ENCODE assay signal across 8 cellular contexts in the genomic region with DNA sequence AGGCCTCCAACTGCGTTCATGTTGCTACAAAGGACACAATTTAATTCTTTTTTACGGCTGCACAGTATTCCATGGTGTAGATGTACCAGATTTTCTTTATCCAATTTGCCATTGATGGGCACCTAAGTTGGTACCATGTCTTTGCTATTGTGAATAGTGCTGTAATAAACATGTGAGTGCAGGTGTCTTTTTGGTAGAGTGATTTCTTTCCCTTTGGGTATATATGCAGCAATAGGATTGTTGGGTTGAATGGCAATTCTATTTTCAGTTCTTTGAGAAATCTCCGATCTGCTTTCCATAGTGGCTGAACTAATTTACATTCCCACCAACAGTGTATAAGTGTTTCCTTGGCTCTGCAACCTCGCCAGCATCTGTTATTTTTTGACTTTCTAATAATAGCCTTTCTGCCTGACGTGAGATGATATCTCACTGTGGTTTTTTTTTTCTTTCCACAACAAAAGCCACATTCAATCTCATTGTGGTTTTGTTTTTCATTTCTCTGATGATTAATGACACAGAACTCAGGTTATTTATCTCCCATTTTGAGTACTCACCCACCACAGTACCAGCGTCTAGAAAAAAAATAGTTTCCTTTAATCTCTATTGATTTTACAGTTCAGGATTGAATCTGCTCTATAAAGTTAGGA. TPM values are rescaled to one million over a fixed set of nuclear protein-coding genes. Genes with fewer than 3 reads are reported as not detected.
DNase-seq lines count a peak whose midpoint lies in the region; ATAC-seq and TF ChIP-seq lines count a peak whose summit lies in the region.

No MANE protein-coding gene starts in this region.

- H3K36me3 ChIP-seq in skeletal muscle tissue (ENCODE audit: control insufficient read depth in 3 of 3, insufficient read depth in 3 of 3, low read length in 3 of 3) = no peaks in the 10 kb centered on the region
- no peaks in the 10 kb centered on the region for H3K36me3 ChIP-seq in vagina

- H3K27ac ChIP-seq in skeletal muscle tissue (ENCODE audit: low read depth, low read length) = peak overlapping the region; percentile 21
- H3K27ac ChIP-seq in H9 (ENCODE audit: insufficient read length, low read depth, low read length) = no peak overlapping the region
- H3K27ac ChIP-seq in vagina = no peak overlapping the region

- CTCF ChIA-PET in activated CD4-positive, alpha-beta T cell treated with anti-CD3 and anti-CD28 coated beads, Interleukin-2, amount 10 ng/mL, durations not matched to agents 7 days and 5 days (lab: Charles Lee) = interaction anchor here (0.9 to 1.3 kb wide), 4 partner anchors 8 to 24 kb away, joined by 3 to 6 read pairs (median 4); no protein-coding TSS in a partner anchor

- H3K9ac ChIP-seq in skeletal muscle tissue (ENCODE audit: low read depth in 1 of 3, low read length in 3 of 3) = no peak overlapping the region
- no peak overlapping the region for H3K9ac ChIP-seq in H9 (ENCODE audit: extremely low read depth, insufficient read length, low read length)

- no peak for DNase-seq in activated CD4-positive, alpha-beta T cell treated with anti-CD3 and anti-CD28 coated beads, Interleukin-2, amount 10 ng/mL, durations not matched to agents 7 days and 5 days
- no peak for DNase-seq in activated CD4-positive, alpha-beta T cell treated with anti-CD3 and anti-CD28 coated beads for 48 hours
- DNase-seq in NB4 (ENCODE audit: low read depth) (peak; percentile 30), H9 (no peak), LoVo (ENCODE audit: low spot score) (no peak), vagina (ENCODE audit: extremely low spot score in 2 of 2) (no peak)

- no CpG with 5 or more reads among the region's 6 CpGs for WGBS in H9 (ENCODE audit: extremely low coverage, insufficient read length, low lambda C conversion rate)

- no peak overlapping the region for H4K8ac ChIP-seq in H9 (replicated peaks; ENCODE audit: insufficient read length, low read depth, low read length)

- H2BK5ac ChIP-seq in H9 (ENCODE audit: insufficient read length, low read length) = no peak overlapping the region

- no peak overlapping the region for H3K56ac ChIP-seq in H9 (ENCODE audit: insufficient read length, low read depth, low read length)

- no peaks in the 10 kb centered on the region for H3K27me3 ChIP-seq in skeletal muscle tissue (ENCODE audit: control insufficient read depth in 3 of 3, insufficient read depth in 3 of 3, low read length in 3 of 3)
- no peaks in the 10 kb centered on the region for H3K27me3 ChIP-seq in H9 (ENCODE audit: insufficient read depth, low read length)
- H3K27me3 ChIP-seq in vagina = no peaks in the 10 kb centered on the region

- no peak overlapping the region for H3K18ac ChIP-seq in H9 (ENCODE audit: insufficient read length, low read depth, low read length)

- no peak overlapping the region for H3K4ac ChIP-seq in H9 (ENCODE audit: low read depth, low read length)

- H4K91ac ChIP-seq in H9 (ENCODE audit: insufficient read length, low read depth, low read length) = no peak overlapping the region

- H3K4me3 ChIP-seq in NB4 (ENCODE audit: low read depth, low read length) (no peak overlapping the region), skeletal muscle tissue (ENCODE audit: low read length in 3 of 3) (no peak overlapping the region), vagina (no peak overlapping the region)

- no peak overlapping the region for H2BK20ac ChIP-seq in H9 (ENCODE audit: low read depth, low read length, poor library complexity, severe bottlenecking)

- peaks cover 20% of the 10 kb centered on the region for H3K9me3 Mint-ChIP-seq in activated CD4-positive, alpha-beta T cell treated with anti-CD3 and anti-CD28 coated beads, Interleukin-2, amount 10 ng/mL, durations not matched to agents 7 days and 5 days
- no peaks in the 10 kb centered on the region for H3K9me3 Mint-ChIP-seq in H9

- H3K4me3 Mint-ChIP-seq in activated CD4-positive, alpha-beta T cell treated with anti-CD3 and anti-CD28 coated beads, Interleukin-2, amount 10 ng/mL, durations not matched to agents 7 days and 5 days = no peak overlapping the region
- no peak overlapping the region for H3K4me3 Mint-ChIP-seq in H9

- H3K79me2 ChIP-seq in H9 (ENCODE audit: insufficient read depth, low read length) = no peaks in the 10 kb centered on the region

- H3K4me2 ChIP-seq in H9 (ENCODE audit: insufficient read depth, insufficient read length, low read length) = no peak overlapping the region

- peaks cover 12% of the 10 kb centered on the region for H3K4me1 Mint-ChIP-seq in activated CD4-positive, alpha-beta T cell treated with anti-CD3 and anti-CD28 coated beads, Interleukin-2, amount 10 ng/mL, durations not matched to agents 7 days and 5 days
- peaks cover 17 to 19% of the 10 kb centered on the region in 2 experiments for H3K4me1 Mint-ChIP-seq in H9

- TF ChIP-seq CTCF in NB4 (IDR thresholded peaks at IDR 0.05; ENCODE audit: low read depth, low read length) (no peak), H9 (conservative IDR thresholded peaks at IDR 0.05) (no peak), vagina (IDR thresholded peaks at IDR 0.05) (no peak)

- no peak overlapping the region for H2BK120ac ChIP-seq in H9 (ENCODE audit: low read depth, low read length, poor library complexity, severe bottlenecking)

- POLR2A ChIA-PET in activated CD4-positive, alpha-beta T cell treated with anti-CD3 and anti-CD28 coated beads, Interleukin-2, amount 10 ng/mL, durations not matched to agents 7 days and 5 days (lab: Charles Lee) = no interaction called here

- no peaks in the 10 kb centered on the region for H3K23me2 ChIP-seq in H9 (ENCODE audit: insufficient read length, low read depth, low read length, poor library complexity, severe bottlenecking)

- no peak overlapping the region for H2AK5ac ChIP-seq in H9 (ENCODE audit: insufficient read length, low read length)

- intact Hi-C loops in vagina (cut with DNase I) = no loop called here

- no peaks in the 10 kb centered on the region for H3K79me1 ChIP-seq in H9 (ENCODE audit: insufficient read depth, low read depth, low read length, poor library complexity, severe bottlenecking)

- H3K27me3 Mint-ChIP-seq in activated CD4-positive, alpha-beta T cell treated with anti-CD3 and anti-CD28 coated beads, Interleukin-2, amount 10 ng/mL, durations not matched to agents 7 days and 5 days = peaks cover 16% of the 10 kb centered on the region
- H3K27me3 Mint-ChIP-seq in H9 (ENCODE audit: low read depth) = no peaks in the 10 kb centered on the region

- H2BK12ac ChIP-seq in H9 (ENCODE audit: insufficient read length, low read depth, low read length) = no peak overlapping the region

- no peak overlapping the region for H3T11ph ChIP-seq in H9 (ENCODE audit: low read length)

- no peak for TF ChIP-seq POLR2A in NB4 (IDR thresholded peaks at IDR 0.05; ENCODE audit: extremely low read depth, insufficient read length)
- no peak for TF ChIP-seq POLR2A in vagina (IDR thresholded peaks at IDR 0.05)

- no peak overlapping the region for H2AFZ ChIP-seq in H9 (ENCODE audit: low read length)

- no peak overlapping the region for H3K23ac ChIP-seq in H9 (ENCODE audit: insufficient read length, low read depth, low read length)

- H3K9me3 ChIP-seq in skeletal muscle tissue (ENCODE audit: control insufficient read depth in 3 of 3, low read length in 3 of 3) (no peaks in the 10 kb centered on the region), H9 (ENCODE audit: control insufficient read depth, low read depth, low read length) (no peaks in the 10 kb centered on the region), vagina (no peaks in the 10 kb centered on the region)

- H4K20me1 ChIP-seq in H9 (ENCODE audit: control insufficient read depth, insufficient read depth, insufficient read length) = no peaks in the 10 kb centered on the region

- peaks cover 6 to 15% (median 12%) of the 10 kb centered on the region in 3 donors for H3K4me1 ChIP-seq in skeletal muscle tissue (ENCODE audit: control insufficient read depth in 3 of 3, insufficient read depth in 3 of 3, low read length in 3 of 3)
- peaks cover 4% of the 10 kb centered on the region; the same call in 1 of the 2 replicates for H3K4me1 ChIP-seq in H9 (ENCODE audit: insufficient read depth, low read length)
- no peaks in the 10 kb centered on the region for H3K4me1 ChIP-seq in vagina

- no peak overlapping the region for H2BK15ac ChIP-seq in H9 (ENCODE audit: low read depth, low read length)

- H3K27ac Mint-ChIP-seq in activated CD4-positive, alpha-beta T cell treated with anti-CD3 and anti-CD28 coated beads, Interleukin-2, amount 10 ng/mL, durations not matched to agents 7 days and 5 days = peak overlapping the region; percentile 73
- H3K27ac Mint-ChIP-seq in H9 = no peak overlapping the region

- H3K36me3 Mint-ChIP-seq in activated CD4-positive, alpha-beta T cell treated with anti-CD3 and anti-CD28 coated beads, Interleukin-2, amount 10 ng/mL, durations not matched to agents 7 days and 5 days (ENCODE audit: low read depth) = peaks cover 14% of the 10 kb centered on the region
- H3K36me3 Mint-ChIP-seq in H9 (ENCODE audit: insufficient read depth in 1 of 3, low read depth in 3 of 3) = no peaks in the 10 kb centered on the region

- no peak overlapping the region for H3K14ac ChIP-seq in H9 (ENCODE audit: insufficient read depth, low read length)

- peak; percentile 76 for ATAC-seq in HG02763 (IDR thresholded peaks at IDR 0.05; ENCODE audit: unreplicated experiment)

- no peak overlapping the region for H4K5ac ChIP-seq in H9 (ENCODE audit: insufficient read length, low read depth, low read length)

RNA-seq across cellular contexts. Expression of a gene that starts 21.9 kb away (rescaled TPM):
- total RNA-seq in activated CD4-positive, alpha-beta T cell treated with anti-CD3 and anti-CD28 coated beads, Interleukin-2, amount 10 ng/mL, durations not matched to agents 7 days and 5 days = 10 to 100 TPM; 34.1 to 35.0 TPM
- 132 TPM for total RNA-seq in skeletal muscle tissue
- 2.8 and 5.5 TPM in 2 replicates for total RNA-seq in H9 (2021)
- 26.3 TPM for total RNA-seq in vagina
